Comparison of ENCODE assay signal across 37 cellular contexts in the genomic region with DNA sequence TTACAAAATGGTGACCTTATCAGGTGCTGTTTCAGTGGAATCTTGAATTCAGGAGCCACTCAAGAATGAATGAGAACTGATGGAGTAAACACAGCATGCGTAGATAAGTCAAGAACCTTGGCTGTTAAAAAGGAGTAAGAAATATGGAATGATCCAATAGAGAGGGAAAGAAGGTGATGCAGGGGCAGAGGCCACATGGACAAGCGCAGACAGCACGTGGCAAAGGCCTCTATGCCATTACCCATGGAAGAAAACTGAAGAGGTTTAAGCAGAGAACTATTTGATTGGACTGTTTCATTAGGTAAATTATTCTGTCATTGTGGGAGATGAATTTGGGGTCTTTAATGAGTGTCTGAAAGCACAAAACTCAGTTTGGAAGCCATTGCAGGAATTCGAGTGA.
"Had no signal": no experiment of that assay in that cellular context is flagged by ENCODE, and none has a peak within 500 bp of the region (broad histone marks: within the 10 kb centered on the region; RNA-seq: fewer than 3 reads in every experiment).

No MANE protein-coding gene starts in this region.

- H3K4me1 ChIP-seq: adrenal gland had no signal

- H3K36me3 Mint-ChIP-seq: activated CD4-positive, alpha-beta memory T cell treated with anti-CD3 and anti-CD28 coated beads for 36 hours; activated naive CD4-positive, alpha-beta T cell treated with anti-CD3 and anti-CD28 coated beads, Interleukin-2, amount 50 U/mL, for 72 hours; activated naive CD8-positive, alpha-beta T cell treated with anti-CD3 and anti-CD28 coated beads for 36 hours; brain had no signal

- H3K27me3 ChIP-seq: adrenal gland, cardiac muscle cell had no signal

- H3K27ac Mint-ChIP-seq: activated B cell treated with CpG ODN at 0.5 μM for 24 hours; activated CD4-positive, alpha-beta memory T cell treated with anti-CD3 and anti-CD28 coated beads for 36 hours; activated CD4-positive, alpha-beta T cell treated with anti-CD3 and anti-CD28 coated beads, Interleukin-2, amount 10 ng/mL, durations not matched to agents 24 days and 14 days; activated CD8-positive, alpha-beta T cell treated with anti-CD3 and anti-CD28 coated beads for 36 hours; activated naive CD4-positive, alpha-beta T cell treated with anti-CD3 and anti-CD28 coated beads for 36 hours; activated naive CD4-positive, alpha-beta T cell treated with anti-CD3 and anti-CD28 coated beads, Interleukin-2, amount 50 U/mL, for 72 hours; activated naive CD8-positive, alpha-beta T cell treated with anti-CD3 and anti-CD28 coated beads for 36 hours; activated T-cell treated with anti-CD3 and anti-CD28 coated beads, Interleukin-2, amount 50 U/mL, for 72 hours; activated T-helper 1 cell treated with anti-CD3 and anti-CD28 coated beads, Interleukin-12 subunit alpha, Interleukin-12 subunit beta, Interleukin-2, Interleukin-4 antibody, amounts not matched to agents 30 ng/mL and 10 ng/mL and 1 ng/mL, durations not matched to agents 14 hours and 24 hours and 36 hours; activated T-helper 17 cell treated with anti-CD3 and anti-CD28 coated beads, Interleukin-2, amount 50 U/mL, for 72 hours; brain; T-helper 1 cell treated with Interleukin-12 subunit alpha and Interleukin-12 subunit beta and Interleukin-4 antibody, amounts not matched to agents 30 μg/mL and 1 μg/mL, for 36 hours; T-helper 2 cell treated with Interferon-gamma antibody and Interleukin-4, amounts not matched to agents 5 μg/mL and 100 μg/mL, for 36 hours had no signal

- FAIRE-seq: bronchial epithelial cell, TTC549 had no signal

- H3K27ac ChIP-seq: adrenal gland, cardiac muscle cell, VCaP had no signal

- H3K4me3 ChIP-seq: adrenal gland, cardiac muscle cell had no signal

- H3K9me3 ChIP-seq: adrenal gland had no signal

- H3K4me1 Mint-ChIP-seq: activated naive CD8-positive, alpha-beta T cell treated with anti-CD3 and anti-CD28 coated beads for 36 hours; brain; central memory CD8-positive, alpha-beta T cell had no signal

- H3K4me3 Mint-ChIP-seq: activated B cell treated with CpG ODN at 0.5 μM for 24 hours; activated CD4-positive, alpha-beta memory T cell treated with anti-CD3 and anti-CD28 coated beads for 36 hours; activated CD4-positive, alpha-beta T cell treated with anti-CD3 and anti-CD28 coated beads, Interleukin-2, amount 10 ng/mL, durations not matched to agents 24 days and 14 days; activated CD8-positive, alpha-beta T cell treated with anti-CD3 and anti-CD28 coated beads for 36 hours; activated naive CD4-positive, alpha-beta T cell treated with anti-CD3 and anti-CD28 coated beads for 36 hours; activated naive CD8-positive, alpha-beta T cell treated with anti-CD3 and anti-CD28 coated beads for 36 hours; activated T-cell treated with anti-CD3 and anti-CD28 coated beads, Interleukin-2, amount 50 U/mL, for 4 hours; activated T-cell treated with anti-CD3 and anti-CD28 coated beads, Interleukin-2, amount 50 U/mL, for 72 hours; activated T-helper 1 cell treated with anti-CD3 and anti-CD28 coated beads, Interleukin-12 subunit alpha, Interleukin-12 subunit beta, Interleukin-2, Interleukin-4 antibody, amounts not matched to agents 30 ng/mL and 10 ng/mL and 1 ng/mL, durations not matched to agents 14 hours and 24 hours and 36 hours; activated T-helper 17 cell treated with anti-CD3 and anti-CD28 coated beads, Interleukin-2, amount 50 U/mL, for 72 hours; brain; central memory CD8-positive, alpha-beta T cell; T-helper 1 cell treated with Interleukin-12 subunit alpha and Interleukin-12 subunit beta and Interleukin-4 antibody, amounts not matched to agents 30 μg/mL and 1 μg/mL, for 36 hours; T-helper 2 cell treated with Interferon-gamma antibody and Interleukin-4, amounts not matched to agents 5 μg/mL and 100 μg/mL, for 36 hours had no signal

- H3K9me3 Mint-ChIP-seq: activated B cell treated with CpG ODN at 0.5 μM for 24 hours; activated CD4-positive, alpha-beta memory T cell treated with anti-CD3 and anti-CD28 coated beads for 36 hours; activated CD8-positive, alpha-beta T cell treated with anti-CD3 and anti-CD28 coated beads for 36 hours; activated naive CD4-positive, alpha-beta T cell treated with anti-CD3 and anti-CD28 coated beads for 36 hours; activated naive CD8-positive, alpha-beta T cell treated with anti-CD3 and anti-CD28 coated beads for 36 hours; activated T-cell treated with anti-CD3 and anti-CD28 coated beads, Interleukin-2, amount 50 U/mL, for 4 hours; activated T-helper 1 cell treated with anti-CD3 and anti-CD28 coated beads, Interleukin-12 subunit alpha, Interleukin-12 subunit beta, Interleukin-2, Interleukin-4 antibody, amounts not matched to agents 30 ng/mL and 10 ng/mL and 1 ng/mL, durations not matched to agents 14 hours and 24 hours and 36 hours; brain; central memory CD8-positive, alpha-beta T cell had no signal

- H3K27me3 Mint-ChIP-seq: activated B cell treated with CpG ODN at 0.5 μM for 24 hours, brain had no signal

- DNase-seq: activated B cell treated with CpG ODN at 0.5 μM for 24 hours; activated CD4-positive, alpha-beta memory T cell treated with anti-CD3 and anti-CD28 coated beads for 36 hours; activated CD4-positive, alpha-beta T cell treated with anti-CD3 and anti-CD28 coated beads for 4 hours; activated CD4-positive, alpha-beta T cell treated with anti-CD3 and anti-CD28 coated beads, Interleukin-2, amount 10 ng/mL, durations not matched to agents 24 days and 14 days; activated CD4-positive, alpha-beta T cell treated with anti-CD3 and anti-CD28 coated beads, Interleukin-2, amount 50 U/mL, for 1 hour; activated CD4-positive, alpha-beta T cell treated with anti-CD3 and anti-CD28 coated beads, Interleukin-2, amount 50 U/mL, for 4 hours; activated CD4-positive, CD25-positive, alpha-beta regulatory T cell treated with anti-CD3 and anti-CD28 coated beads, Interleukin-2, amount 50 U/mL, for 72 hours; activated CD8-positive, alpha-beta memory T cell treated with anti-CD3 and anti-CD28 coated beads, Interleukin-2, amount 50 U/mL, for 4 hours; activated CD8-positive, alpha-beta T cell treated with anti-CD3 and anti-CD28 coated beads for 36 hours; activated effector memory CD4-positive, alpha-beta T cell treated with anti-CD3 and anti-CD28 coated beads, Interleukin-2, amount 50 U/mL, for 16 hours; activated gamma-delta T cell treated with Interleukin-2 at 50 U/mL for 16 hours; activated naive CD4-positive, alpha-beta T cell; activated naive CD4-positive, alpha-beta T cell treated with anti-CD3 and anti-CD28 coated beads for 36 hours; activated naive CD4-positive, alpha-beta T cell treated with anti-CD3 and anti-CD28 coated beads, Interleukin-2, amount 50 U/mL, for 16 hours; activated naive CD8-positive, alpha-beta T cell treated with anti-CD3 and anti-CD28 coated beads for 36 hours; activated T-cell treated with anti-CD3 and anti-CD28 coated beads for 4 hours; activated T-cell treated with anti-CD3 and anti-CD28 coated beads, Interleukin-2, amount 50 U/mL, for 1 hour; activated T-cell treated with anti-CD3 and anti-CD28 coated beads, Interleukin-2, amount 50 U/mL, for 4 hours; activated T-cell treated with anti-CD3 and anti-CD28 coated beads, Interleukin-2, amount 50 U/mL, for 72 hours; adrenal gland; amniotic stem cell; aorta; caudate nucleus; cerebellar nuclear complex; T-helper 2 cell; T-helper 9 cell had no signal

- H3K36me3 ChIP-seq: adrenal gland had no signal
